ENCODE assay signal across 1 cellular context in the genomic region with DNA sequence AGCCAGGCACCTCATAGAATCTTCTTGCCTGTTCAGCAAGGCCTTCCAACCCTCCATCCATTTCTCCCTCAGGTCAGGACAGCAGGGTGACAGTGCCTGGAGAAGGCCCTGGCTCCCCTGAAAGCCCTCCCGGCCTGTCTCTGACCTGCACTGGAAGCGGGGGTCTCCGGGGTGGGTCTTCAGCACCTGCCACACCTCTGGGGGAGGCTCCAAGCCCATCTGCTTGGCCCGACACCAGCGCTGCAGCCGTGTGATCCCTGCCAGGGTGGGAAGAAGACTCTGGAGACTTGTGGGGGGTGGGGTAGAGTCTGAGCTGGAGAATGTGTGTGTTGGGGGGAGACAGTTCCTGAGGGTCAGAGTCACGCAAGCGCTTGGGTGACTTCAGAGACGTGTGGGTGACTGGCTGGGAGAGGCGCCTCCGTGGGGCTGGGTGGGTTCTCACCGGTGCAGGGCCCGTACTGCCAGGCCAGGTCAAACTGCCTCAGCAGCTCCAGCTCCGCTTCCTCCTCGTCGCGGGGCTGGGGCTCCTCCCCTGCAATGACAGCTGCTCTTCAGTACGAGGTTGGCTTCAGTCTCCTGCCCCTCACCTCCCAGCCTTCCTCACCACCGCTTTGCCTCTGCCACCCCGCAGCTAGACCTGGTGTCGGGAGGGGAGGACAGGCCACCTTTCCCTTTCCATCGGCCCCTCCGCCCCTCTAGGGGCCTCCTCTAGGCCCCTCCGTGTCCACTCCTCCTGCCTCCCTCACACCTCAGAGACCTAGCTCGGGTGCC.
TF ChIP-seq lines count a peak whose summit lies in the region.

No MANE protein-coding gene starts in this region.

TF ChIP-seq in K562, 482 proteins besides CTCF, POLR2A, EP300 and RAD21 (continued from another document and continues in another):
- TF ChIP-seq KDM4B (IDR thresholded peaks at IDR 0.05; ENCODE audit: borderline replicate concordance in 2 of 2, low read depth in 1 of 2) (no peak), ATF7 (IDR thresholded peaks at IDR 0.05) (no peak), MAFF (IDR thresholded peaks at IDR 0.05; ENCODE audit: low read length) (no peak), GATA2 (CRISPR knock-in tag; IDR thresholded peaks at IDR 0.05) (no peak), RBM22 (IDR thresholded peaks at IDR 0.05; ENCODE audit: low read depth, low read length, poor library complexity, severe bottlenecking) (no peak), MED1 (CRISPR knock-in tag; IDR thresholded peaks at IDR 0.05; ENCODE audit: borderline replicate concordance) (no peak), EP400 (IDR thresholded peaks at IDR 0.05) (no peak), ARID2 (IDR thresholded peaks at IDR 0.05) (0 out of 2 replicates have a peak, but pooled peaks have one; percentile 20), ZNF511 (CRISPR knock-in tag; IDR thresholded peaks at IDR 0.05) (0 out of 2 replicates have a peak, but pooled peaks have one; percentile 64), CBX2 (IDR thresholded peaks at IDR 0.05; ENCODE audit: insufficient read depth, low read length, poor library complexity, severe bottlenecking) (no peak), HMG20B (CRISPR knock-in tag; IDR thresholded peaks at IDR 0.05) (no peak), CBFA2T3 (IDR thresholded peaks at IDR 0.05) (no peak), DDX20 (tag; IDR thresholded peaks at IDR 0.05; ENCODE audit: low read depth) (no peak), CHD1 (IDR thresholded peaks at IDR 0.05; ENCODE audit: low read length) (peak; percentile 93), YBX1 (IDR thresholded peaks at IDR 0.05) (no peak), BRD4 (IDR thresholded peaks at IDR 0.05) (no peak), SMAD3 (CRISPR knock-in tag; conservative IDR thresholded peaks at IDR 0.05) (no peak), ZFPM2 (CRISPR knock-in tag; IDR thresholded peaks at IDR 0.05) (no peak), MITF (IDR thresholded peaks at IDR 0.05) (no peak), PRDM10 (IDR thresholded peaks at IDR 0.05; ENCODE audit: partially characterized antibody) (no peak), ZFP30 (CRISPR knock-in tag; IDR thresholded peaks at IDR 0.05; ENCODE audit: borderline replicate concordance) (no peak)
- TF ChIP-seq, protein P1, sequence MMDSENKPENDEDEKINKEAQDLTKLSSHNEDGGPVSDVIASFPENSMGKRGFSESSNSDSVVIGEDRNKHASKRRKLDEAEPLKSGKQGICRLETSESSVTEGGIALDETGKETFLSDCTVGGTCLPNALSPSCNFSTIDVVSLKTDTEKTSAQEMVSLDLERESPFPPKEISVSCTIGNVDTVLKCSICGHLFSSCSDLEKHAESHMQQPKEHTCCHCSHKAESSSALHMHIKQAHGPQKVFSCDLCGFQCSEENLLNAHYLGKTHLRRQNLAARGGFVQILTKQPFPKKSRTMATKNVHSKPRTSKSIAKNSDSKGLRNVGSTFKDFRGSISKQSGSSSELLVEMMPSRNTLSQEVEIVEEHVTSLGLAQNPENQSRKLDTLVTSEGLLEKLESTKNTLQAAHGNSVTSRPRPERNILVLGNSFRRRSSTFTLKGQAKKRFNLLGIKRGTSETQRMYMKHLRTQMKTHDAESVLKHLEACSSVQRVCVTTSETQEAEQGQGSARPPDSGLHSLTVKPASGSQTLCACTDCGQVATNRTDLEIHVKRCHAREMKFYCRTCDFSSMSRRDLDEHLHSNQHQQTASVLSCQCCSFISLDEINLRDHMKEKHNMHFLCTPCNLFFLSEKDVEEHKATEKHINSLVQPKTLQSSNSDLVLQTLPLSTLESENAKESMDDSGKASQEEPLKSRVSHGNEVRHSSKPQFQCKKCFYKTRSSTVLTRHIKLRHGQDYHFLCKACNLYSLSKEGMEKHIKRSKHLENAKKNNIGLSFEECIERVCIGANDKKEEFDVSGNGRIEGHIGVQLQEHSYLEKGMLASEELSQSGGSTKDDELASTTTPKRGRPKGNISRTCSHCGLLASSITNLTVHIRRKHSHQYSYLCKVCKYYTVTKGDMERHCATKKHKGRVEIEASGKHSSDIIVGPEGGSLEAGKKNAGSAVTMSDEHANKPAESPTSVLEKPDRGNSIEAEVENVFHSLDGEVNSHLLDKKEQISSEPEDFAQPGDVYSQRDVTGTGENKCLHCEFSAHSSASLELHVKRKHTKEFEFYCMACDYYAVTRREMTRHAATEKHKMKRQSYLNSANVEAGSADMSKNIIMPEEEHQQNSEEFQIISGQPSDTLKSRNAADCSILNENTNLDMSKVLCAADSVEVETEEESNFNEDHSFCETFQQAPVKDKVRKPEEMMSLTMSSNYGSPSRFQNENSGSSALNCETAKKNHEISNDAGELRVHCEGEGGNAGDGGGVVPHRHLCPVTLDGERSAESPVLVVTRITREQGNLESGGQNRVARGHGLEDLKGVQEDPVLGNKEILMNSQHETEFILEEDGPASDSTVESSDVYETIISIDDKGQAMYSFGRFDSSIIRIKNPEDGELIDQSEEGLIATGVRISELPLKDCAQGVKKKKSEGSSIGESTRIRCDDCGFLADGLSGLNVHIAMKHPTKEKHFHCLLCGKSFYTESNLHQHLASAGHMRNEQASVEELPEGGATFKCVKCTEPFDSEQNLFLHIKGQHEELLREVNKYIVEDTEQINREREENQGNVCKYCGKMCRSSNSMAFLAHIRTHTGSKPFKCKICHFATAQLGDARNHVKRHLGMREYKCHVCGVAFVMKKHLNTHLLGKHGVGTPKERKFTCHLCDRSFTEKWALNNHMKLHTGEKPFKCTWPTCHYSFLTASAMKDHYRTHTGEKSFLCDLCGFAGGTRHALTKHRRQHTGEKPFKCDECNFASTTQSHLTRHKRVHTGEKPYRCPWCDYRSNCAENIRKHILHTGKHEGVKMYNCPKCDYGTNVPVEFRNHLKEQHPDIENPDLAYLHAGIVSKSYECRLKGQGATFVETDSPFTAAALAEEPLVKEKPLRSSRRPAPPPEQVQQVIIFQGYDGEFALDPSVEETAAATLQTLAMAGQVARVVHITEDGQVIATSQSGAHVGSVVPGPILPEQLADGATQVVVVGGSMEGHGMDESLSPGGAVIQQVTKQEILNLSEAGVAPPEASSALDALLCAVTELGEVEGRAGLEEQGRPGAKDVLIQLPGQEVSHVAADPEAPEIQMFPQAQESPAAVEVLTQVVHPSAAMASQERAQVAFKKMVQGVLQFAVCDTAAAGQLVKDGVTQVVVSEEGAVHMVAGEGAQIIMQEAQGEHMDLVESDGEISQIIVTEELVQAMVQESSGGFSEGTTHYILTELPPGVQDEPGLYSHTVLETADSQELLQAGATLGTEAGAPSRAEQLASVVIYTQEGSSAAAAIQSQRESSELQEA (IDR thresholded peaks at IDR 0.05; ENCODE audit: low read depth) = no peak
- TF ChIP-seq, protein P2, sequence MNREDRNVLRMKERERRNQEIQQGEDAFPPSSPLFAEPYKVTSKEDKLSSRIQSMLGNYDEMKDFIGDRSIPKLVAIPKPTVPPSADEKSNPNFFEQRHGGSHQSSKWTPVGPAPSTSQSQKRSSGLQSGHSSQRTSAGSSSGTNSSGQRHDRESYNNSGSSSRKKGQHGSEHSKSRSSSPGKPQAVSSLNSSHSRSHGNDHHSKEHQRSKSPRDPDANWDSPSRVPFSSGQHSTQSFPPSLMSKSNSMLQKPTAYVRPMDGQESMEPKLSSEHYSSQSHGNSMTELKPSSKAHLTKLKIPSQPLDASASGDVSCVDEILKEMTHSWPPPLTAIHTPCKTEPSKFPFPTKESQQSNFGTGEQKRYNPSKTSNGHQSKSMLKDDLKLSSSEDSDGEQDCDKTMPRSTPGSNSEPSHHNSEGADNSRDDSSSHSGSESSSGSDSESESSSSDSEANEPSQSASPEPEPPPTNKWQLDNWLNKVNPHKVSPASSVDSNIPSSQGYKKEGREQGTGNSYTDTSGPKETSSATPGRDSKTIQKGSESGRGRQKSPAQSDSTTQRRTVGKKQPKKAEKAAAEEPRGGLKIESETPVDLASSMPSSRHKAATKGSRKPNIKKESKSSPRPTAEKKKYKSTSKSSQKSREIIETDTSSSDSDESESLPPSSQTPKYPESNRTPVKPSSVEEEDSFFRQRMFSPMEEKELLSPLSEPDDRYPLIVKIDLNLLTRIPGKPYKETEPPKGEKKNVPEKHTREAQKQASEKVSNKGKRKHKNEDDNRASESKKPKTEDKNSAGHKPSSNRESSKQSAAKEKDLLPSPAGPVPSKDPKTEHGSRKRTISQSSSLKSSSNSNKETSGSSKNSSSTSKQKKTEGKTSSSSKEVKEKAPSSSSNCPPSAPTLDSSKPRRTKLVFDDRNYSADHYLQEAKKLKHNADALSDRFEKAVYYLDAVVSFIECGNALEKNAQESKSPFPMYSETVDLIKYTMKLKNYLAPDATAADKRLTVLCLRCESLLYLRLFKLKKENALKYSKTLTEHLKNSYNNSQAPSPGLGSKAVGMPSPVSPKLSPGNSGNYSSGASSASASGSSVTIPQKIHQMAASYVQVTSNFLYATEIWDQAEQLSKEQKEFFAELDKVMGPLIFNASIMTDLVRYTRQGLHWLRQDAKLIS (CRISPR knock-in tag; IDR thresholded peaks at IDR 0.05) = no peak
